ENCODE assay signal across 1 cellular context in the genomic region with DNA sequence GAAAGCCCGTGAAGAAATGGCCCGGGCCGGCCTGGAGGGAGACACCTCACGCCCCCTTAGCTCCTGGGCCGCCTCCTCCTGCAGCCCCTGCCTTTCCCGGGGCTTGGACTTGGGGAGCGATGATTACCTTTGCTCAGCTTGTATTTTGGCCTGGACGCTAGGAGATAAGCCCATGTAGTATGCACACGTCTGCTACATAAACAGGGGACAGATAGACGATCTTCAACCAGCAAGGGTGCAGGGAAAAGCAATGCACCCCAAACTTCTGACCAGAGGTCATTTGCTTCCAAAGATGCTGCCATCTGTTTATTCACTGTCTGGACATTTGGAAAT.
TF ChIP-seq lines count a peak whose summit lies in the region.

No MANE protein-coding gene starts in this region.

TF ChIP-seq in GM12878, 131 proteins besides CTCF, POLR2A, EP300 and RAD21:
- TF ChIP-seq TCF3 (IDR thresholded peaks at IDR 0.05; ENCODE audit: borderline replicate concordance, insufficient read depth, low read depth, low read length) (no peak), RUNX3 (IDR thresholded peaks at IDR 0.05; ENCODE audit: low read length) (no peak), PML (IDR thresholded peaks at IDR 0.05; ENCODE audit: low read length) (no peak), NKRF (conservative IDR thresholded peaks at IDR 0.05) (no peak), GABPA (IDR thresholded peaks at IDR 0.05; ENCODE audit: low read depth) (no peak), FOS (IDR thresholded peaks at IDR 0.05; ENCODE audit: borderline replicate concordance, extremely low read depth, insufficient read length) (no peak), ZBED1 (IDR thresholded peaks at IDR 0.05; ENCODE audit: borderline replicate concordance) (no peak)
- TF ChIP-seq, protein P1, sequence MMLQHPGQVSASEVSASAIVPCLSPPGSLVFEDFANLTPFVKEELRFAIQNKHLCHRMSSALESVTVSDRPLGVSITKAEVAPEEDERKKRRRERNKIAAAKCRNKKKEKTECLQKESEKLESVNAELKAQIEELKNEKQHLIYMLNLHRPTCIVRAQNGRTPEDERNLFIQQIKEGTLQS (IDR thresholded peaks at IDR 0.05; ENCODE audit: borderline replicate concordance, extremely low read depth, low read depth, low read length) = no peak
- TF ChIP-seq, protein P2, sequence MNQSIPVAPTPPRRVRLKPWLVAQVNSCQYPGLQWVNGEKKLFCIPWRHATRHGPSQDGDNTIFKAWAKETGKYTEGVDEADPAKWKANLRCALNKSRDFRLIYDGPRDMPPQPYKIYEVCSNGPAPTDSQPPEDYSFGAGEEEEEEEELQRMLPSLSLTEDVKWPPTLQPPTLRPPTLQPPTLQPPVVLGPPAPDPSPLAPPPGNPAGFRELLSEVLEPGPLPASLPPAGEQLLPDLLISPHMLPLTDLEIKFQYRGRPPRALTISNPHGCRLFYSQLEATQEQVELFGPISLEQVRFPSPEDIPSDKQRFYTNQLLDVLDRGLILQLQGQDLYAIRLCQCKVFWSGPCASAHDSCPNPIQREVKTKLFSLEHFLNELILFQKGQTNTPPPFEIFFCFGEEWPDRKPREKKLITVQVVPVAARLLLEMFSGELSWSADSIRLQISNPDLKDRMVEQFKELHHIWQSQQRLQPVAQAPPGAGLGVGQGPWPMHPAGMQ (IDR thresholded peaks at IDR 0.05; ENCODE audit: borderline replicate concordance) = no peak
- TF ChIP-seq, protein P3, sequence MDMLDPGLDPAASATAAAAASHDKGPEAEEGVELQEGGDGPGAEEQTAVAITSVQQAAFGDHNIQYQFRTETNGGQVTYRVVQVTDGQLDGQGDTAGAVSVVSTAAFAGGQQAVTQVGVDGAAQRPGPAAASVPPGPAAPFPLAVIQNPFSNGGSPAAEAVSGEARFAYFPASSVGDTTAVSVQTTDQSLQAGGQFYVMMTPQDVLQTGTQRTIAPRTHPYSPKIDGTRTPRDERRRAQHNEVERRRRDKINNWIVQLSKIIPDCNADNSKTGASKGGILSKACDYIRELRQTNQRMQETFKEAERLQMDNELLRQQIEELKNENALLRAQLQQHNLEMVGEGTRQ (IDR thresholded peaks at IDR 0.05; ENCODE audit: borderline replicate concordance, low read depth, low read length) = no peak
- TF ChIP-seq, protein P4, sequence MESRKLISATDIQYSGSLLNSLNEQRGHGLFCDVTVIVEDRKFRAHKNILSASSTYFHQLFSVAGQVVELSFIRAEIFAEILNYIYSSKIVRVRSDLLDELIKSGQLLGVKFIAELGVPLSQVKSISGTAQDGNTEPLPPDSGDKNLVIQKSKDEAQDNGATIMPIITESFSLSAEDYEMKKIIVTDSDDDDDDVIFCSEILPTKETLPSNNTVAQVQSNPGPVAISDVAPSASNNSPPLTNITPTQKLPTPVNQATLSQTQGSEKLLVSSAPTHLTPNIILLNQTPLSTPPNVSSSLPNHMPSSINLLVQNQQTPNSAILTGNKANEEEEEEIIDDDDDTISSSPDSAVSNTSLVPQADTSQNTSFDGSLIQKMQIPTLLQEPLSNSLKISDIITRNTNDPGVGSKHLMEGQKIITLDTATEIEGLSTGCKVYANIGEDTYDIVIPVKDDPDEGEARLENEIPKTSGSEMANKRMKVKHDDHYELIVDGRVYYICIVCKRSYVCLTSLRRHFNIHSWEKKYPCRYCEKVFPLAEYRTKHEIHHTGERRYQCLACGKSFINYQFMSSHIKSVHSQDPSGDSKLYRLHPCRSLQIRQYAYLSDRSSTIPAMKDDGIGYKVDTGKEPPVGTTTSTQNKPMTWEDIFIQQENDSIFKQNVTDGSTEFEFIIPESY (IDR thresholded peaks at IDR 0.05) = no peak
TF ChIP-seq in GM12878: peak in this region for 0.
